13 cellular contexts compared by ENCODE assay signal in genomic region chr1:203448521-203449061, GRCh38. TPM values are rescaled to one million over a fixed set of nuclear protein-coding genes. Genes with fewer than 3 reads are reported as not detected.
DNase-seq lines count a peak whose midpoint lies in the region; ATAC-seq and TF ChIP-seq lines count a peak whose summit lies in the region.
"Had no signal": no experiment of that assay in that cellular context is flagged by ENCODE, and none has a peak within 500 bp of the region (broad histone marks: within the 10 kb centered on the region; RNA-seq: fewer than 3 reads in every experiment).

No MANE protein-coding gene starts in this region.

- peak overlapping the region; percentile 46 for H3K56ac ChIP-seq in mesendoderm (ENCODE audit: low read length)

- H3K4me1 Mint-ChIP-seq in chondrocyte (ENCODE audit: low read depth) (peaks cover 69% of the 10 kb centered on the region), type B pancreatic cell (ENCODE audit: unreplicated experiment) (peaks cover 27% of the 10 kb centered on the region)

- H3K23ac ChIP-seq in mesendoderm (ENCODE audit: low read length), result peak overlapping the region; percentile 7

- H4K5ac ChIP-seq in mesendoderm (ENCODE audit: low read length), result no peak overlapping the region

- H3K4me3 Mint-ChIP-seq in chondrocyte (ENCODE audit: unreplicated experiment) (peak overlapping the region; percentile 33), type B pancreatic cell (peak overlapping the region; percentile 38)

- no peaks in the 10 kb centered on the region for H3K79me2 ChIP-seq in mesendoderm (ENCODE audit: control insufficient read depth, insufficient read depth, low read length)

- no peaks in the 10 kb centered on the region for H3K36me3 ChIP-seq in mesendoderm (ENCODE audit: control insufficient read depth, insufficient read depth, low read length)

- no peak overlapping the region for H3K9ac ChIP-seq in mesendoderm (ENCODE audit: low read length)

- no peak for TF ChIP-seq CTCF in chondrocyte (IDR thresholded peaks at IDR 0.05)
- TF ChIP-seq CTCF in type B pancreatic cell (conservative IDR thresholded peaks at IDR 0.05), result no peak

- H3K27me3 ChIP-seq in mesendoderm (ENCODE audit: insufficient read depth, low read length, poor library complexity), result no peaks in the 10 kb centered on the region

- H3K4me1 ChIP-seq in mesendoderm (ENCODE audit: control insufficient read depth, low read depth, low read length), result peaks cover 9% of the 10 kb centered on the region

- H3K18ac ChIP-seq in mesendoderm (ENCODE audit: low read length), result no peak overlapping the region

- ATAC-seq in left colon, result no peak
- ATAC-seq in HG03378 (IDR thresholded peaks at IDR 0.05; ENCODE audit: unreplicated experiment), result no peak

- H3K4ac ChIP-seq in mesendoderm (ENCODE audit: low read depth, low read length), result no peak overlapping the region

- no peaks in the 10 kb centered on the region for H3K27me3 Mint-ChIP-seq in chondrocyte (ENCODE audit: low read depth)
- H3K27me3 Mint-ChIP-seq in type B pancreatic cell, result peaks cover 27% of the 10 kb centered on the region

- H3K79me1 ChIP-seq in mesendoderm (ENCODE audit: low read length), result no peaks in the 10 kb centered on the region

- WGBS in mesendoderm (ENCODE audit: extremely low coverage, insufficient coverage, low lambda C conversion rate), result no CpG with 5 or more reads among the region's 9 CpGs

- H2BK15ac ChIP-seq in mesendoderm (replicated peaks; ENCODE audit: low read depth), result no peak overlapping the region

- H3K4me2 ChIP-seq in mesendoderm (ENCODE audit: low read length), result no peak overlapping the region

- peak; percentile 41 for DNase-seq in NCI-H146 treated with DMSO at 0.1 percent for 48 hours (lab: John Stamatoyannopoulos, UW; ENCODE audit: unreplicated experiment)
- no peak for DNase-seq in chondrocyte (ENCODE audit: low spot score)
- peak; percentile 87 for DNase-seq in mesendoderm
- no peak for DNase-seq in type B pancreatic cell (ENCODE audit: extremely low spot score, unreplicated experiment)
- no peak for DNase-seq in kidney tubule cell (ENCODE audit: low spot score)
- DNase-seq in left colon, result no peak
- DNase-seq: activated CD4-positive, alpha-beta T cell treated with anti-CD3 and anti-CD28 coated beads for 1 hour; activated gamma-delta T cell; EL; H7; NCI-H1048; small intestine had no signal

- intact Hi-C loops in left colon (cut with DNase I, micrococcal nuclease), result no loop called here

- no peak overlapping the region for H3K4me3 ChIP-seq in mesendoderm (ENCODE audit: low read length)

- H3K9me3 Mint-ChIP-seq in chondrocyte (ENCODE audit: low read depth) (peaks cover 5% of the 10 kb centered on the region), type B pancreatic cell (no peaks in the 10 kb centered on the region)

- no peak overlapping the region for H2BK5ac ChIP-seq in mesendoderm (ENCODE audit: low read length)

- H4K8ac ChIP-seq in mesendoderm (ENCODE audit: low read depth, low read length), result no peak overlapping the region

- no peak overlapping the region for H2AK5ac ChIP-seq in mesendoderm (ENCODE audit: low read length)

- H2BK120ac ChIP-seq in mesendoderm (ENCODE audit: low read depth, low read length), result no peak overlapping the region

- H3K36me3 Mint-ChIP-seq in chondrocyte (ENCODE audit: low read depth), result peaks cover 2% of the 10 kb centered on the region
- no peaks in the 10 kb centered on the region for H3K36me3 Mint-ChIP-seq in type B pancreatic cell

- H3K27ac Mint-ChIP-seq in chondrocyte (ENCODE audit: unreplicated experiment) (peak overlapping the region; percentile 64), type B pancreatic cell (no peak overlapping the region)

- peak overlapping the region; percentile 11 for H3K27ac ChIP-seq in mesendoderm (ENCODE audit: low read depth, low read length)

RNA-seq across cellular contexts. Expression of gene PRELP, which starts 27.0 kb away (rescaled TPM):
- total RNA-seq in chondrocyte (29.5 to 33.7 TPM (median 33.2 TPM) in 3 replicates), type B pancreatic cell (ENCODE audit: low replicate concordance) (0.07 and 1.1 TPM in 2 replicates), left colon (10 to 100 TPM in 1 of 2 donors, 1 to 10 TPM in 1; 6.6 to 19.7 TPM)
- 0.04 TPM for polyA plus RNA-seq in mesendoderm (2013, experiment 1 of 2)
- 0.04 TPM for polyA plus RNA-seq in mesendoderm (2013, experiment 2 of 2)

RNA-seq across cellular contexts. Expression of gene OPTC, which starts 45.4 kb away (rescaled TPM):
- total RNA-seq in chondrocyte, result not detected in 3 replicates
- polyA plus RNA-seq in mesendoderm (2013, experiment 1 of 2), result 0.42 TPM
- polyA plus RNA-seq in mesendoderm (2013, experiment 2 of 2), result 0.55 TPM
- total RNA-seq in type B pancreatic cell (ENCODE audit: low replicate concordance), result not detected in 2 replicates
- total RNA-seq in left colon, result not detected
- polyA plus RNA-seq: small intestine had no signal

Comparison
In these comparisons a context has a peak if more than half of its experiments do, and no peak if none do; other contexts are left out.
1. DNase-seq: peak in NCI-H146 treated with DMSO at 0.1 percent for 48 hours (single experiment) and mesendoderm (single experiment); none in chondrocyte (single experiment), type B pancreatic cell (single experiment), kidney tubule cell (single experiment) and left colon (0 of 2).